In genomic region chr19:41541990-41542584, GRCh38 we compare ENCODE assay signal across 8 cellular contexts. TPM values are rescaled to one million over a fixed set of nuclear protein-coding genes. Genes with fewer than 3 reads are reported as not detected.
DNase-seq lines count a peak whose midpoint lies in the region; ATAC-seq, FAIRE-seq and TF ChIP-seq lines count a peak whose summit lies in the region.

No MANE protein-coding gene starts in this region.

- H3K36me3 Mint-ChIP-seq in stimulated activated naive B cell treated with anti-CD40 and anti-IgM and Interleukin-4, amounts not matched to agents 10 μg/mL and 1 μg/mL and 100 μg/mL, for 72 hours, result peaks cover 15 to 33% of the 10 kb centered on the region in 2 donors

- peaks cover 47 to 73% of the 10 kb centered on the region in 2 donors for H3K4me1 Mint-ChIP-seq in stimulated activated naive B cell treated with anti-CD40 and anti-IgM and Interleukin-4, amounts not matched to agents 10 μg/mL and 1 μg/mL and 100 μg/mL, for 72 hours

- no peak overlapping the region for H3K4me3 ChIP-seq in bronchial epithelial cell (ENCODE audit: low read depth, low read length)
- no peak overlapping the region for H3K4me3 ChIP-seq in lung

- peak overlapping the region; percentile 33 to 50 for H3K4me3 Mint-ChIP-seq in stimulated activated naive B cell treated with anti-CD40 and anti-IgM and Interleukin-4, amounts not matched to agents 10 μg/mL and 1 μg/mL and 100 μg/mL, for 72 hours

- no peaks in the 10 kb centered on the region for H3K36me3 ChIP-seq in bronchial epithelial cell (ENCODE audit: control insufficient read depth, insufficient read depth, low read length)
- H3K36me3 ChIP-seq in lung (ENCODE audit: control insufficient read depth in 2 of 2, insufficient read depth in 2 of 2, low read length in 2 of 2), result no peaks in the 10 kb centered on the region

- in situ Hi-C loops in KBM-7 (cut with MboI; ENCODE audit: low pct_unique_long_range_greater_than_20kb, low sequenced_read_pairs), result no loop called here

- FAIRE-seq in bronchial epithelial cell (lab: Jason Lieb, UNC), result no peak

- H3K27ac Mint-ChIP-seq in stimulated activated naive B cell treated with anti-CD40 and anti-IgM and Interleukin-4, amounts not matched to agents 10 μg/mL and 1 μg/mL and 100 μg/mL, for 72 hours, result peak overlapping the region; percentile 79

- H3K27me3 Mint-ChIP-seq in stimulated activated naive B cell treated with anti-CD40 and anti-IgM and Interleukin-4, amounts not matched to agents 10 μg/mL and 1 μg/mL and 100 μg/mL, for 72 hours, result no peaks in the 10 kb centered on the region

- H3K4me1 ChIP-seq in lung (ENCODE audit: control insufficient read depth in 2 of 2, insufficient read depth in 2 of 2, low read length in 2 of 2), result peaks cover 0 to 3% of the 10 kb centered on the region in 2 donors

- ATAC-seq in lung (ENCODE audit: insufficient read depth, low FRiP score) (no peak), HG02885 (IDR thresholded peaks at IDR 0.05; ENCODE audit: poor library complexity, unreplicated experiment) (no peak)
- peak in 1 of 2 donors; percentile 26 for ATAC-seq in stimulated activated naive B cell treated with anti-CD40 and anti-IgM and Interleukin-4, amounts not matched to agents 10 μg/mL and 1 μg/mL and 100 μg/mL, for 72 hours (replicated peaks)

- H3K27ac ChIP-seq in VCaP, result no peak overlapping the region
- H3K27ac ChIP-seq in lung (ENCODE audit: low read depth in 1 of 2, low read length in 1 of 2), result no peak overlapping the region

- WGBS in lung, 2 donors, result 39 to 40% methylated on average over 13 of the region's 13 CpGs

- H3K9me3 ChIP-seq in lung (ENCODE audit: control insufficient read depth in 2 of 2, insufficient read depth in 1 of 2, low read length in 1 of 2), result peaks cover 0 to 3% of the 10 kb centered on the region in 2 donors

- peak; percentile 48 for DNase-seq in COLO668 (lab: John Stamatoyannopoulos, UW; ENCODE audit: unreplicated experiment)
- DNase-seq in KBM-7, result peak; percentile 65
- peak; percentile 15 for DNase-seq in bronchial epithelial cell (ENCODE audit: low read depth)
- peak; percentile 68 for DNase-seq in lung (ENCODE audit: low spot score)
- no peak for DNase-seq in stimulated activated naive B cell treated with anti-CD40 and anti-IgM and Interleukin-4, amounts not matched to agents 10 μg/mL and 1 μg/mL and 100 μg/mL, for 72 hours
- no peak for DNase-seq in HuH-7.5 (ENCODE audit: low spot score)

- peaks cover 2% of the 10 kb centered on the region for H3K27me3 ChIP-seq in bronchial epithelial cell (ENCODE audit: control insufficient read depth, insufficient read depth, low read length)
- H3K27me3 ChIP-seq in lung (ENCODE audit: control insufficient read depth, insufficient read depth), result no peaks in the 10 kb centered on the region

- no peaks in the 10 kb centered on the region for H3K9me3 Mint-ChIP-seq in stimulated activated naive B cell treated with anti-CD40 and anti-IgM and Interleukin-4, amounts not matched to agents 10 μg/mL and 1 μg/mL and 100 μg/mL, for 72 hours

- TF ChIP-seq CTCF in VCaP (conservative IDR thresholded peaks at IDR 0.05), result peak; percentile 74
- TF ChIP-seq CTCF in bronchial epithelial cell (IDR thresholded peaks at IDR 0.05; ENCODE audit: insufficient read depth, low read length, severe bottlenecking), result peak; percentile 48
- peak; percentile 69 for TF ChIP-seq CTCF in lung (IDR thresholded peaks at IDR 0.05; ENCODE audit: control extremely low read depth, extremely low read depth)

RNA-seq across cellular contexts. Expression of gene CEACAM21, which starts 33.9 kb away (rescaled TPM):
- total RNA-seq in bronchial epithelial cell, result not detected in 2 replicates
- 10 to 100 TPM in 1 of 2 donors, 1 to 10 TPM in 1; 6.5 to 12.2 TPM for total RNA-seq in lung
- polyA plus RNA-seq in lung, result 10 to 100 TPM in 1 of 2 donors, 1 to 10 TPM in 1; 9.6 to 10.9 TPM

Comparison
In these comparisons a context has a peak if more than half of its experiments do, and no peak if none do; other contexts are left out.
1. DNase-seq: peak in COLO668 (single experiment), KBM-7 (single experiment), bronchial epithelial cell (single experiment) and lung (single experiment); none in stimulated activated naive B cell treated with anti-CD40 and anti-IgM and Interleukin-4, amounts not matched to agents 10 μg/mL and 1 μg/mL and 100 μg/mL, for 72 hours (single experiment) and HuH-7.5 (single experiment).
2. Peak in every context shown above with its lines, with median percentiles within 50 percentile points of each other: CTCF ChIP-seq.